In genomic region chr17:44829558-44830358, GRCh38 we compare ENCODE assay signal across 8 cellular contexts. TPM values are rescaled to one million over a fixed set of nuclear protein-coding genes. Genes with fewer than 3 reads are reported as not detected.
DNase-seq lines count a peak whose midpoint lies in the region; ATAC-seq and TF ChIP-seq lines count a peak whose summit lies in the region.

GJC1 (minus strand) TSS chr17:44830287; CDS start chr17:44805817, 24,470 bp downstream.

- peak within 1 kb of the TSS; percentile 88 for H3K9ac ChIP-seq in SK-N-SH

- H3K27me3 ChIP-seq in A673 (replicated peaks; ENCODE audit: insufficient read depth, low read depth, low read length, poor library complexity), result no peaks in the 10 kb centered on the region
- no peaks in the 10 kb centered on the region for H3K27me3 ChIP-seq in SK-N-SH (ENCODE audit: insufficient read depth)
- peaks cover 0 to 72% (median 51%) of the 10 kb centered on the region in 45 donors for H3K27me3 ChIP-seq in dorsolateral prefrontal cortex
- peaks cover 85% of the 10 kb centered on the region for H3K27me3 ChIP-seq in lower lobe of right lung (ENCODE audit: low read depth)

- TF ChIP-seq CTCF in A673 (conservative IDR thresholded peaks at IDR 0.05; ENCODE audit: low read depth, low read length), result no peak
- TF ChIP-seq CTCF in GM20000 (IDR thresholded peaks at IDR 0.05; ENCODE audit: extremely low read depth, missing control alignments), result no peak
- TF ChIP-seq CTCF in SK-N-SH (IDR thresholded peaks at IDR 0.05), result no peak
- TF ChIP-seq CTCF in dorsolateral prefrontal cortex (IDR thresholded peaks at IDR 0.05 in 54 of 56, conservative IDR thresholded peaks at IDR 0.05 in 2 of 56; ENCODE audit: low read depth in 1 of 56, partially characterized antibody in 56 of 56), result no peak
- TF ChIP-seq CTCF in lower lobe of right lung (IDR thresholded peaks at IDR 0.05), result no peak

- H3K9me3 ChIP-seq in A673 (ENCODE audit: low read depth, low read length, poor library complexity, severe bottlenecking) (no peaks in the 10 kb centered on the region), SK-N-SH (no peaks in the 10 kb centered on the region), lower lobe of right lung (no peaks in the 10 kb centered on the region)

- POLR2A ChIA-PET in A673 (lab: Charles Lee; ENCODE audit: low non-redundant PET), result no interaction called here
- POLR2A ChIA-PET in SK-N-SH (lab: Yijun Ruan, JAX), result no interaction called here

- peaks cover 14% of the 10 kb centered on the region for H4K20me1 ChIP-seq in SK-N-SH (ENCODE audit: insufficient read depth)

- peak within 1 kb of the TSS; percentile 96 for H3K4me2 ChIP-seq in SK-N-SH

- peak; percentile 40 for DNase-seq in A673 (ENCODE audit: low spot score)
- peak; percentile 77 for DNase-seq in GM20000 (ENCODE audit: low spot score)
- DNase-seq in SK-N-SH, result peak; percentile 91
- peak in 3 of 10 donors; percentile 23 to 43 (median 40) for DNase-seq in dorsolateral prefrontal cortex
- no peak for DNase-seq in lower lobe of right lung

- H3K4me3 ChIP-seq in A673 (ENCODE audit: low read depth, low read length, poor library complexity, severe bottlenecking) (peak within 1 kb of the TSS; percentile 68), SK-N-SH (ENCODE audit: low read depth in 2 of 2, low read length in 1 of 2) (peak within 1 kb of the TSS; percentile 66 to 73), dorsolateral prefrontal cortex (peak within 1 kb of the TSS; percentile 36 to 75 (median 58)), lower lobe of right lung (peak within 1 kb of the TSS; percentile 55)

- peaks cover 8% of the 10 kb centered on the region for H3K4me1 ChIP-seq in A673 (ENCODE audit: insufficient read depth, low read length, poor library complexity, severe bottlenecking)
- peaks cover 2 to 4% of the 10 kb centered on the region in 2 experiments; a peak in 3 of 4 replicates for H3K4me1 ChIP-seq in SK-N-SH (ENCODE audit: control insufficient read depth in 1 of 2, insufficient read depth in 2 of 2, low read depth in 1 of 2, low read length in 1 of 2)
- peaks cover 13% of the 10 kb centered on the region for H3K4me1 ChIP-seq in lower lobe of right lung

- H3F3A ChIP-seq in SK-N-SH (replicated peaks; ENCODE audit: insufficient read depth), result peaks cover 21% of the 10 kb centered on the region

- H3K9me2 ChIP-seq in SK-N-SH, result no peaks in the 10 kb centered on the region

- ATAC-seq in lower lobe of right lung (peak; percentile 59 to 72), GM21529 (IDR thresholded peaks at IDR 0.05; ENCODE audit: unreplicated experiment) (no peak), HG03378 (IDR thresholded peaks at IDR 0.05; ENCODE audit: unreplicated experiment) (no peak)

- BruUV-seq in A673 (replicated peaks; lab: Mats Ljungman, UMichigan), result no TSS peak

- intact Hi-C loops in A673 (cut with micrococcal nuclease; ENCODE audit: unreplicated experiment) (no loop called here), dorsolateral prefrontal cortex (cut with DNase I) (no loop called here), lower lobe of right lung (cut with DNase I) (no loop called here)

- no peaks in the 10 kb centered on the region for H3K36me3 ChIP-seq in A673 (ENCODE audit: insufficient read depth, low read length, poor library complexity, severe bottlenecking)
- peaks cover 0 to 9% of the 10 kb centered on the region in 2 experiments for H3K36me3 ChIP-seq in SK-N-SH (replicated peaks in 1 of 2; ENCODE audit: control insufficient read depth in 1 of 2, insufficient read depth in 2 of 2, low read length in 1 of 2)
- no peaks in the 10 kb centered on the region for H3K36me3 ChIP-seq in lower lobe of right lung

- no peak for TF ChIP-seq EP300 in SK-N-SH (IDR thresholded peaks at IDR 0.05; ENCODE audit: borderline replicate concordance in 1 of 2, low read depth in 1 of 2, low read length in 1 of 2)

- WGBS in SK-N-SH (ENCODE audit: low lambda C conversion rate), result 0% methylated on average over 35 of the region's 120 CpGs

- CTCF ChIA-PET in A673 (lab: Charles Lee), result no interaction called here
- CTCF ChIA-PET in SK-N-SH (lab: Yijun Ruan, JAX), result interaction anchor here (1.1 to 13.4 kb wide), 3 partner anchors 51 to 55 kb away, joined by 3 to 109 read pairs (median 14); no protein-coding TSS in a partner anchor

- H2AFZ ChIP-seq in SK-N-SH (ENCODE audit: low read depth), result peak within 1 kb of the TSS; percentile 97

- peaks cover 50% of the 10 kb centered on the region for H3K79me2 ChIP-seq in SK-N-SH (ENCODE audit: insufficient read depth)

- peak within 1 kb of the TSS; percentile 72 for H3K27ac ChIP-seq in A673 (ENCODE audit: low read depth, low read length, poor library complexity, severe bottlenecking)
- peak within 1 kb of the TSS; percentile 55 to 69 for H3K27ac ChIP-seq in SK-N-SH (ENCODE audit: low read depth in 2 of 2, low read length in 1 of 2)
- H3K27ac ChIP-seq in dorsolateral prefrontal cortex, result peak within 1 kb of the TSS in 42 of 59 donors; percentile 12 to 81 (median 50)
- H3K27ac ChIP-seq in lower lobe of right lung, result peak within 1 kb of the TSS; percentile 51
- no peak within 1 kb of the TSS for H3K27ac ChIP-seq in temporal lobe (ENCODE audit: low read depth, low read length)

- TF ChIP-seq RAD21 in SK-N-SH (IDR thresholded peaks at IDR 0.05; ENCODE audit: low read length), result no peak

TF ChIP-seq in SK-N-SH, 30 proteins besides CTCF, POLR2A, EP300 and RAD21 (continues in another document):
- no peak for TF ChIP-seq POLR2AphosphoS5 (IDR thresholded peaks at IDR 0.05; ENCODE audit: low read depth, low read length)
- no peak for TF ChIP-seq ZBTB33 (IDR thresholded peaks at IDR 0.05; ENCODE audit: borderline replicate concordance, low read depth)
- peak; percentile 50; the same call in 1 of the 2 replicates for TF ChIP-seq NRF1 (IDR thresholded peaks at IDR 0.05; ENCODE audit: low read depth, low read length)
- no peak for TF ChIP-seq RFX5 (IDR thresholded peaks at IDR 0.05; ENCODE audit: low read length)
- no peak for TF ChIP-seq RXRA (IDR thresholded peaks at IDR 0.05; ENCODE audit: borderline replicate concordance, low read depth)
- TF ChIP-seq FOXM1 (IDR thresholded peaks at IDR 0.05; ENCODE audit: low read depth), result no peak
- no peak for TF ChIP-seq USF1 (IDR thresholded peaks at IDR 0.05; ENCODE audit: borderline replicate concordance, low read depth)
- TF ChIP-seq IRF3 (IDR thresholded peaks at IDR 0.05; ENCODE audit: low read depth, low read length), result no peak
- TF ChIP-seq TAF1 (IDR thresholded peaks at IDR 0.05; ENCODE audit: borderline replicate concordance, low read depth, low read length), result peak; percentile 5; the same call in 1 of the 2 replicates
- no peak for TF ChIP-seq YY1 (IDR thresholded peaks at IDR 0.05; ENCODE audit: low read depth)
- TF ChIP-seq FOXJ3 (CRISPR knock-in tag; IDR thresholded peaks at IDR 0.05), result no peak
- 0 out of 2 replicates have a peak, but pooled peaks have one; percentile 31 for TF ChIP-seq MXI1 (IDR thresholded peaks at IDR 0.05; ENCODE audit: low read depth, low read length)
- TF ChIP-seq ELF1 (IDR thresholded peaks at IDR 0.05), result no peak

RNA-seq across cellular contexts. Expression of gene GJC1, which starts in this region (rescaled TPM):
- total RNA-seq in A673 (2021) (31.6 and 39.0 TPM in 2 replicates), dorsolateral prefrontal cortex (10 to 100 TPM in 94 of 120 experiments, 1 to 10 TPM in 26; 5.8 to 37.9 (median 12.9) TPM), lower lobe of right lung (18.4 TPM), temporal lobe (69.1 TPM)
- polyA plus RNA-seq in SK-N-SH (2012; rRNA removed), result 15.2 and 15.6 TPM in 2 replicates
- polyA plus RNA-seq in SK-N-SH (2012; cell fraction: cytosol; rRNA removed), result 15.7 and 16.6 TPM in 2 replicates
- 8.5 and 13.7 TPM in 2 replicates for polyA plus RNA-seq in SK-N-SH (2012; cell fraction: nucleus; rRNA removed)

Comparison
In these comparisons a context has a peak if more than half of its experiments do, and no peak if none do; other contexts are left out.
1. ATAC-seq: peak in lower lobe of right lung (2 of 2); none in GM21529 (single experiment) and HG03378 (single experiment).
2. Peak in every context shown above with its lines, with median percentiles within 50 percentile points of each other: H3K4me3 ChIP-seq.